In genomic region chr2:31654241-31654640, GRCh38 we compare ENCODE assay signal across 27 cellular contexts.
DNase-seq lines count a peak whose midpoint lies in the region; ATAC-seq and TF ChIP-seq lines count a peak whose summit lies in the region.
"Had no signal": no experiment of that assay in that cellular context is flagged by ENCODE, and none has a peak within 500 bp of the region (broad histone marks: within the 10 kb centered on the region; RNA-seq: fewer than 3 reads in every experiment).

No MANE protein-coding gene starts in this region.

- H3K9me3 ChIP-seq in esophagus squamous epithelium, result no peaks in the 10 kb centered on the region
- H3K9me3 ChIP-seq: SJCRH30 had no signal

- H3K4me1 ChIP-seq in GM23338 (ENCODE audit: insufficient read depth) (no peaks in the 10 kb centered on the region), esophagus squamous epithelium (no peaks in the 10 kb centered on the region)
- H3K4me1 ChIP-seq: A549, SJCRH30 had no signal

- no peak overlapping the region for H3K4me3 ChIP-seq in GM23338
- no peak overlapping the region for H3K4me3 ChIP-seq in esophagus squamous epithelium
- H3K4me3 ChIP-seq: A549, SJCRH30 had no signal

- H3K79me2 ChIP-seq in GM23338 (replicated peaks; ENCODE audit: insufficient read depth), result no peaks in the 10 kb centered on the region

- H4K20me1 ChIP-seq in GM23338 (replicated peaks; ENCODE audit: insufficient read depth), result no peaks in the 10 kb centered on the region

- TF ChIP-seq POLR2A in esophagus squamous epithelium (IDR thresholded peaks at IDR 0.05), result no peak

- in situ Hi-C loops in GM13976 (cut with MboI; ENCODE audit: low sequenced_read_pairs, unreplicated experiment), result no loop called here

- H3K9me2 ChIP-seq in GM23338 (ENCODE audit: insufficient read depth), result no peaks in the 10 kb centered on the region

- TF ChIP-seq CTCF in GM23338 (conservative IDR thresholded peaks at IDR 0.05; ENCODE audit: low read depth in 2 of 2) (no peak), esophagus squamous epithelium (IDR thresholded peaks at IDR 0.05) (no peak), GM13976 (IDR thresholded peaks at IDR 0.05; ENCODE audit: borderline replicate concordance, control extremely low read depth, extremely low read depth, insufficient read depth, missing control alignments) (no peak)

- H3K36me3 Mint-ChIP-seq in GM23338 (ENCODE audit: low read depth), result no peaks in the 10 kb centered on the region
- H3K36me3 Mint-ChIP-seq: CD8-positive, alpha-beta T cell had no signal

- intact Hi-C loops in head of caudate nucleus (cut with DNase I), result no loop called here
- intact Hi-C loops in sciatic nerve (cut with DNase I), result no loop called here
- intact Hi-C loops in esophagus squamous epithelium (cut with DNase I), result no loop called here

- H3K27me3 ChIP-seq in GM23338 (ENCODE audit: insufficient read depth), result no peaks in the 10 kb centered on the region
- H3K27me3 ChIP-seq in esophagus squamous epithelium, result no peaks in the 10 kb centered on the region

- H2AFZ ChIP-seq in GM23338, result peak overlapping the region; percentile 43; the same call in 1 of the 2 replicates

- H3K4me2 ChIP-seq in GM23338, result no peak overlapping the region
- H3K4me2 ChIP-seq: A549 had no signal

- DNase-seq in GM23338 (ENCODE audit: low spot score) (no peak), head of caudate nucleus (peak; percentile 6 to 85 (median 56)), occipital lobe (lab: John Stamatoyannopoulos, UW) (peak; percentile 43), sciatic nerve (ENCODE audit: low spot score) (no peak), esophagus squamous epithelium (lab: John Stamatoyannopoulos, UW) (no peak), GM13976 (ENCODE audit: low spot score) (no peak), NAMALWA (ENCODE audit: low spot score) (no peak)
- DNase-seq: AML-193; CD8-positive, alpha-beta T cell; DMS 273 treated with DMSO at 0.1 percent for 48 hours; DND-41; KBM-7; MV-4-11; NCI-H1105 treated with DMSO at 0.1 percent for 48 hours; NCI-H146; NCI-H1930; NCI-H2107; NCI-H446 treated with DMSO at 0.1 percent for 48 hours; NCI-H526; NCI-H82; NK-92 treated with Interleukin-12 subunit alpha and Interleukin-12 subunit beta, amount 100 ng/mL, for 24 hours; PC-3; SJCRH30 had no signal

- WGBS in esophagus squamous epithelium, 2 donors, result 53 to 66% methylated on average over 2 of the region's 2 CpGs

- peaks cover 8% of the 10 kb centered on the region; the same call in 1 of the 3 replicates for H3K4me1 Mint-ChIP-seq in GM23338

- no peaks in the 10 kb centered on the region for H3F3A ChIP-seq in GM23338 (replicated peaks; ENCODE audit: low read depth)

- H3K27ac ChIP-seq in GM23338 (ENCODE audit: low read depth) (no peak overlapping the region), esophagus squamous epithelium (no peak overlapping the region)
- H3K27ac ChIP-seq: A549, C4-2B, SJCRH30 had no signal

- no peak overlapping the region for H3K4me3 Mint-ChIP-seq in GM23338
- H3K4me3 Mint-ChIP-seq: CD8-positive, alpha-beta T cell had no signal

- H3K36me3 ChIP-seq in GM23338 (ENCODE audit: insufficient read depth), result no peaks in the 10 kb centered on the region
- no peaks in the 10 kb centered on the region for H3K36me3 ChIP-seq in esophagus squamous epithelium
- H3K36me3 ChIP-seq: SJCRH30 had no signal

- H3K9me3 Mint-ChIP-seq in GM23338, result no peaks in the 10 kb centered on the region; the same call in 1 of the 3 replicates
- H3K9me3 Mint-ChIP-seq: CD8-positive, alpha-beta T cell had no signal

- H3K27me3 Mint-ChIP-seq in GM23338 (ENCODE audit: insufficient read depth, low read depth, poor library complexity), result no peaks in the 10 kb centered on the region

- ATAC-seq in GM23338, result no peak
- no peak for ATAC-seq in sciatic nerve
- ATAC-seq: A549; CD8-positive, alpha-beta T cell; HCT116; PC-3; Right ventricle myocardium inferior had no signal

- no peak overlapping the region for H3K27ac Mint-ChIP-seq in GM23338
- H3K27ac Mint-ChIP-seq: CD8-positive, alpha-beta T cell had no signal

TF ChIP-seq in GM23338, 12 proteins besides CTCF, POLR2A, EP300 and RAD21 (continues in another document):
- TF ChIP-seq STAT1 (IDR thresholded peaks at IDR 0.05; ENCODE audit: unreplicated experiment) (no peak), REST (IDR thresholded peaks at IDR 0.05; ENCODE audit: unreplicated experiment) (no peak), EZH2 (IDR thresholded peaks at IDR 0.05; ENCODE audit: low read depth, unreplicated experiment) (no peak), NANOG (IDR thresholded peaks at IDR 0.05; ENCODE audit: borderline replicate concordance) (no peak), EZH2phosphoT487 (IDR thresholded peaks at IDR 0.05; ENCODE audit: unreplicated experiment) (no peak)
- TF ChIP-seq, protein P1, sequence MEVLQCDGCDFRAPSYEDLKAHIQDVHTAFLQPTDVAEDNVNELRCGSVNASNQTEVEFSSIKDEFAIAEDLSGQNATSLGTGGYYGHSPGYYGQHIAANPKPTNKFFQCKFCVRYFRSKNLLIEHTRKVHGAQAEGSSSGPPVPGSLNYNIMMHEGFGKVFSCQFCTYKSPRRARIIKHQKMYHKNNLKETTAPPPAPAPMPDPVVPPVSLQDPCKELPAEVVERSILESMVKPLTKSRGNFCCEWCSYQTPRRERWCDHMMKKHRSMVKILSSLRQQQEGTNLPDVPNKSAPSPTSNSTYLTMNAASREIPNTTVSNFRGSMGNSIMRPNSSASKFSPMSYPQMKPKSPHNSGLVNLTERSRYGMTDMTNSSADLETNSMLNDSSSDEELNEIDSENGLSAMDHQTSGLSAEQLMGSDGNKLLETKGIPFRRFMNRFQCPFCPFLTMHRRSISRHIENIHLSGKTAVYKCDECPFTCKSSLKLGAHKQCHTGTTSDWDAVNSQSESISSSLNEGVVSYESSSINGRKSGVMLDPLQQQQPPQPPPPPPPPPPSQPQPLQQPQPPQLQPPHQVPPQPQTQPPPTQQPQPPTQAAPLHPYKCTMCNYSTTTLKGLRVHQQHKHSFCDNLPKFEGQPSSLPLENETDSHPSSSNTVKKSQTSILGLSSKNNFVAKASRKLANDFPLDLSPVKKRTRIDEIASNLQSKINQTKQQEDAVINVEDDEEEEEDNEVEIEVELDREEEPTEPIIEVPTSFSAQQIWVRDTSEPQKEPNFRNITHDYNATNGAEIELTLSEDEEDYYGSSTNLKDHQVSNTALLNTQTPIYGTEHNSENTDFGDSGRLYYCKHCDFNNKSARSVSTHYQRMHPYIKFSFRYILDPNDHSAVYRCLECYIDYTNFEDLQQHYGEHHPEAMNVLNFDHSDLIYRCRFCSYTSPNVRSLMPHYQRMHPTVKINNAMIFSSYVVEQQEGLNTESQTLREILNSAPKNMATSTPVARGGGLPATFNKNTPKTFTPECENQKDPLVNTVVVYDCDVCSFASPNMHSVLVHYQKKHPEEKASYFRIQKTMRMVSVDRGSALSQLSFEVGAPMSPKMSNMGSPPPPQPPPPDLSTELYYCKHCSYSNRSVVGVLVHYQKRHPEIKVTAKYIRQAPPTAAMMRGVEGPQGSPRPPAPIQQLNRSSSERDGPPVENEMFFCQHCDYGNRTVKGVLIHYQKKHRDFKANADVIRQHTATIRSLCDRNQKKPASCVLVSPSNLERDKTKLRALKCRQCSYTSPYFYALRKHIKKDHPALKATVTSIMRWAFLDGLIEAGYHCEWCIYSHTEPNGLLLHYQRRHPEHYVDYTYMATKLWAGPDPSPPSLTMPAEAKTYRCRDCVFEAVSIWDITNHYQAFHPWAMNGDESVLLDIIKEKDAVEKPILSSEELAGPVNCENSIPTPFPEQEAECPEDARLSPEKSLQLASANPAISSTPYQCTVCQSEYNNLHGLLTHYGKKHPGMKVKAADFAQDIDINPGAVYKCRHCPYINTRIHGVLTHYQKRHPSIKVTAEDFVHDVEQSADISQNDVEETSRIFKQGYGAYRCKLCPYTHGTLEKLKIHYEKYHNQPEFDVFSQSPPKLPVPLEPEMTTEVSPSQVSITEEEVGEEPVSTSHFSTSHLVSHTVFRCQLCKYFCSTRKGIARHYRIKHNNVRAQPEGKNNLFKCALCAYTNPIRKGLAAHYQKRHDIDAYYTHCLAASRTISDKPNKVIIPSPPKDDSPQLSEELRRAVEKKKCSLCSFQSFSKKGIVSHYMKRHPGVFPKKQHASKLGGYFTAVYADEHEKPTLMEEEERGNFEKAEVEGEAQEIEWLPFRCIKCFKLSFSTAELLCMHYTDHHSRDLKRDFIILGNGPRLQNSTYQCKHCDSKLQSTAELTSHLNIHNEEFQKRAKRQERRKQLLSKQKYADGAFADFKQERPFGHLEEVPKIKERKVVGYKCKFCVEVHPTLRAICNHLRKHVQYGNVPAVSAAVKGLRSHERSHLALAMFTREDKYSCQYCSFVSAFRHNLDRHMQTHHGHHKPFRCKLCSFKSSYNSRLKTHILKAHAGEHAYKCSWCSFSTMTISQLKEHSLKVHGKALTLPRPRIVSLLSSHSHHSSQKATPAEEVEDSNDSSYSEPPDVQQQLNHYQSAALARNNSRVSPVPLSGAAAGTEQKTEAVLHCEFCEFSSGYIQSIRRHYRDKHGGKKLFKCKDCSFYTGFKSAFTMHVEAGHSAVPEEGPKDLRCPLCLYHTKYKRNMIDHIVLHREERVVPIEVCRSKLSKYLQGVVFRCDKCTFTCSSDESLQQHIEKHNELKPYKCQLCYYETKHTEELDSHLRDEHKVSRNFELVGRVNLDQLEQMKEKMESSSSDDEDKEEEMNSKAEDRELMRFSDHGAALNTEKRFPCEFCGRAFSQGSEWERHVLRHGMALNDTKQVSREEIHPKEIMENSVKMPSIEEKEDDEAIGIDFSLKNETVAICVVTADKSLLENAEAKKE (CRISPR knock-in tag; IDR thresholded peaks at IDR 0.05), result no peak

Comparison
In these comparisons a context has a peak if more than half of its experiments do, and no peak if none do; other contexts are left out.
1. DNase-seq: peak in head of caudate nucleus (42 of 42) and occipital lobe (single experiment); none in GM23338 (single experiment), sciatic nerve (single experiment), esophagus squamous epithelium (single experiment), GM13976 (single experiment) and NAMALWA (single experiment).